ENCODE assay signal across 8 cellular contexts in the genomic region with DNA sequence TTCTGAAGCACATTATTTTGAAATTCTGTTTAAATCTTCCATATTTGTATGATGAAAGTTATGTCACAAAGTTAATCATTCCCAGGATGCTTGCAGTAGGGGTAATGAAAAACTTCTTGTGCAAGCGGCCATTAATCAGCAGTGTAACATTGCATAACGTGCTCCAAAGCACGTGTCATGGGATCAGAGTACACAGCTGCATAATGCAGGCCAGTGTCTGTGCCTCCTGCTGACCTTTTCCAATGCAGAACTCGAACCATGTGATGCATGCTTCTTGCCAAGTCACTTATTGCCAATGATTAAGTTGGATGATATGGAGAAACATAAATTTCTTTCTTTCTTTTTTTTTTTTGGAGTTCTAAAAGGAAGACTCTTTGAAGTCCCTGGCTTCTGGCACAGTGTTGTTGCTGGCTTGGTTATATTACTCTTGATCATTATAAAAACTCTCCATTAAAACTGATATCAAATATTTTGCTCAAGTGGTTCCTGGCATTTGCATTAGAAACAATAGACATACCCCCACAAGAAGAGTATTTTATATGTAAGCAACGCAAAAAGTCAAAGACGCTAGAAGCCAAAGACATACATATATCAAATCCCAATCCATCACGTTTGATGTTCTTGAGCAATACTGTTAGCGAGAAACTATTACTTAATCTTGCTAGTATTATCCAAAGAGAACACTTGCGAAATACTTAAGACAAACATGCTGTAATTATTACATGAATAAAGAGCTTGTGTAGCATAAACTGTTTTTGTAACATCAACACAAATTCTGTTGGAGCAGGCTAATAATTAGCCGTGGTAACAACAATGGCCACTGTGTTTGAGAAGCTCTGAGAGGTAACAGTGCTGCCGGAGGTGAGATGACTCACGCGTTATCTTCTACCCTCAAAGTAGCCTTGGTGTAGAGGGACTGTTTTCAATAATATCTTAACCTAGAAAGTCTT.
DNase-seq lines count a peak whose midpoint lies in the region; TF ChIP-seq lines count a peak whose summit lies in the region.

No MANE protein-coding gene starts in this region.

- TF ChIP-seq EP300 in stomach (IDR thresholded peaks at IDR 0.05) = peak; percentile 95

- H3K36me3 ChIP-seq in adrenal gland (replicated peaks in 1 of 2) (no peaks in the 10 kb centered on the region), stomach (no peaks in the 10 kb centered on the region)

- H3K4me1 ChIP-seq in adrenal gland (replicated peaks in 1 of 2) (peaks cover 49 to 62% of the 10 kb centered on the region in 2 donors), stomach (peaks cover 30 to 73% (median 59%) of the 10 kb centered on the region in 4 donors)

- peaks cover 66% of the 10 kb centered on the region for H3K4me1 Mint-ChIP-seq in activated CD4-positive, alpha-beta T cell treated with anti-CD3 and anti-CD28 coated beads, Interleukin-2, amount 10 ng/mL, durations not matched to agents 24 days and 14 days
- H3K4me1 Mint-ChIP-seq in activated CD4-positive, alpha-beta T cell treated with anti-CD3 and anti-CD28 coated beads, Interleukin-2, amount 10 ng/mL, durations not matched to agents 7 days and 5 days = peaks cover 56% of the 10 kb centered on the region

- peak in 1 of 6 experiments; percentile 4 for TF ChIP-seq CTCF in adrenal gland (IDR thresholded peaks at IDR 0.05)
- no peak for TF ChIP-seq CTCF in stomach (IDR thresholded peaks at IDR 0.05)

- H3K9me3 ChIP-seq in adrenal gland (replicated peaks in 1 of 3) = peaks cover 0 to 11% (median 0%) of the 10 kb centered on the region in 3 donors
- H3K9me3 ChIP-seq in stomach = peaks cover 0 to 4% (median 0%) of the 10 kb centered on the region in 4 donors

- H3K27me3 ChIP-seq in adrenal gland (no peaks in the 10 kb centered on the region), stomach (no peaks in the 10 kb centered on the region)

- H3K27ac ChIP-seq in adrenal gland (peak overlapping the region; percentile 73 to 100 (median 99)), stomach (peak overlapping the region; percentile 57 to 99 (median 99))

- H3K27ac Mint-ChIP-seq in activated CD4-positive, alpha-beta T cell treated with anti-CD3 and anti-CD28 coated beads, Interleukin-2, amount 10 ng/mL, durations not matched to agents 24 days and 14 days = no peak overlapping the region
- no peak overlapping the region for H3K27ac Mint-ChIP-seq in activated CD4-positive, alpha-beta T cell treated with anti-CD3 and anti-CD28 coated beads, Interleukin-2, amount 10 ng/mL, durations not matched to agents 7 days and 5 days

- 15 to 20% (median 18%) methylated on average over 13 of the region's 13 CpGs for WGBS in adrenal gland, 4 donors
- 20 to 30% (median 22%) methylated on average over 13 of the region's 13 CpGs for WGBS in stomach, 5 donors

- no peak overlapping the region for H3K4me3 ChIP-seq in adrenal gland
- H3K4me3 ChIP-seq in stomach = no peak overlapping the region

- peaks cover 28% of the 10 kb centered on the region for H3K9me3 Mint-ChIP-seq in activated CD4-positive, alpha-beta T cell treated with anti-CD3 and anti-CD28 coated beads, Interleukin-2, amount 10 ng/mL, durations not matched to agents 24 days and 14 days
- peaks cover 36% of the 10 kb centered on the region for H3K9me3 Mint-ChIP-seq in activated CD4-positive, alpha-beta T cell treated with anti-CD3 and anti-CD28 coated beads, Interleukin-2, amount 10 ng/mL, durations not matched to agents 7 days and 5 days

- CTCF ChIA-PET in activated CD4-positive, alpha-beta T cell treated with anti-CD3 and anti-CD28 coated beads, Interleukin-2, amount 10 ng/mL, durations not matched to agents 7 days and 5 days (lab: Charles Lee) = interaction anchor here (0.5 to 1.3 kb wide), 7 partner anchors 20 to 389 kb away, joined by 3 to 6 read pairs (median 3); no protein-coding TSS in a partner anchor

- POLR2A ChIA-PET in activated CD4-positive, alpha-beta T cell treated with anti-CD3 and anti-CD28 coated beads, Interleukin-2, amount 10 ng/mL, durations not matched to agents 7 days and 5 days (lab: Charles Lee) = no interaction called here

- peaks cover 38% of the 10 kb centered on the region for H3K36me3 Mint-ChIP-seq in activated CD4-positive, alpha-beta T cell treated with anti-CD3 and anti-CD28 coated beads, Interleukin-2, amount 10 ng/mL, durations not matched to agents 24 days and 14 days (ENCODE audit: low read depth)
- H3K36me3 Mint-ChIP-seq in activated CD4-positive, alpha-beta T cell treated with anti-CD3 and anti-CD28 coated beads, Interleukin-2, amount 10 ng/mL, durations not matched to agents 7 days and 5 days (ENCODE audit: low read depth) = peaks cover 35% of the 10 kb centered on the region

- TF ChIP-seq POLR2A in adrenal gland (IDR thresholded peaks at IDR 0.05) = no peak
- no peak for TF ChIP-seq POLR2A in stomach (IDR thresholded peaks at IDR 0.05)

- peak; percentile 48 for DNase-seq in activated CD4-positive, alpha-beta T cell treated with anti-CD3 and anti-CD28 coated beads, Interleukin-2, amount 10 ng/mL, durations not matched to agents 24 days and 14 days
- no peak for DNase-seq in activated CD4-positive, alpha-beta T cell treated with anti-CD3 and anti-CD28 coated beads, Interleukin-2, amount 10 ng/mL, durations not matched to agents 7 days and 5 days
- DNase-seq in adrenal gland = peak; percentile 90 to 97 (median 95)
- DNase-seq in iris pigment epithelial cell (ENCODE audit: low read depth) = peak; percentile 97
- DNase-seq in stomach = peak; percentile 86
- DNase-seq in NCI-H1092 treated with DMSO at 0.1 percent for 48 hours (lab: John Stamatoyannopoulos, UW) = no peak
- no peak for DNase-seq in activated T-cell treated with anti-CD3 and anti-CD28 coated beads, Interleukin-2, amount 50 U/mL, for 1 hour
- DNase-seq in NCI-H2227 treated with DMSO at 0.1 percent for 48 hours (lab: John Stamatoyannopoulos, UW) = no peak

- intact Hi-C loops in activated CD4-positive, alpha-beta T cell treated with anti-CD3 and anti-CD28 coated beads, Interleukin-2, amount 10 ng/mL, durations not matched to agents 24 days and 14 days (cut with micrococcal nuclease) = no loop called here
- intact Hi-C loops in adrenal gland (cut with DNase I) (loop anchor here in 1 of 2 donors (5.0 kb wide), 1 partner anchor 225 kb away; the partner anchor contains the start of gene NFIL3), stomach (cut with DNase I; ENCODE audit: low total_unique reads) (no loop called here)

- H3K27me3 Mint-ChIP-seq in activated CD4-positive, alpha-beta T cell treated with anti-CD3 and anti-CD28 coated beads, Interleukin-2, amount 10 ng/mL, durations not matched to agents 24 days and 14 days = no peaks in the 10 kb centered on the region
- H3K27me3 Mint-ChIP-seq in activated CD4-positive, alpha-beta T cell treated with anti-CD3 and anti-CD28 coated beads, Interleukin-2, amount 10 ng/mL, durations not matched to agents 7 days and 5 days = no peaks in the 10 kb centered on the region

- H3K4me3 Mint-ChIP-seq in activated CD4-positive, alpha-beta T cell treated with anti-CD3 and anti-CD28 coated beads, Interleukin-2, amount 10 ng/mL, durations not matched to agents 24 days and 14 days = no peak overlapping the region
- no peak overlapping the region for H3K4me3 Mint-ChIP-seq in activated CD4-positive, alpha-beta T cell treated with anti-CD3 and anti-CD28 coated beads, Interleukin-2, amount 10 ng/mL, durations not matched to agents 7 days and 5 days

Comparison
In these comparisons a context has a peak if more than half of its experiments do, and no peak if none do; other contexts are left out.
1. DNase-seq: peak in activated CD4-positive, alpha-beta T cell treated with anti-CD3 and anti-CD28 coated beads, Interleukin-2, amount 10 ng/mL, durations not matched to agents 24 days and 14 days (single experiment), adrenal gland (7 of 7), iris pigment epithelial cell (single experiment) and stomach (single experiment); none in activated CD4-positive, alpha-beta T cell treated with anti-CD3 and anti-CD28 coated beads, Interleukin-2, amount 10 ng/mL, durations not matched to agents 7 days and 5 days (single experiment), NCI-H1092 treated with DMSO at 0.1 percent for 48 hours (single experiment), activated T-cell treated with anti-CD3 and anti-CD28 coated beads, Interleukin-2, amount 50 U/mL, for 1 hour (single experiment) and NCI-H2227 treated with DMSO at 0.1 percent for 48 hours (single experiment).